In genomic region chr13:109789262-109789661, GRCh38 we compare ENCODE assay signal across 12 cellular contexts. TPM values are rescaled to one million over a fixed set of nuclear protein-coding genes. Genes with fewer than 3 reads are reported as not detected.
DNase-seq lines count a peak whose midpoint lies in the region; TF ChIP-seq lines count a peak whose summit lies in the region.
"Had no signal": no experiment of that assay in that cellular context is flagged by ENCODE, and none has a peak within 500 bp of the region (broad histone marks: within the 10 kb centered on the region; RNA-seq: fewer than 3 reads in every experiment).

No MANE protein-coding gene starts in this region.

- H3K27ac ChIP-seq in stomach: peak overlapping the region in 3 of 5 donors; percentile 36 to 97 (median 40)
- H3K27ac ChIP-seq: lower lobe of right lung had no signal

- H3K9me3 Mint-ChIP-seq in dendritic cell treated with granulocyte-macrophage colony-stimulating factor and Interleukin-4, amounts not matched to agents 40 ng/mL and 50 ng/mL, for 4 days: no peaks in the 10 kb centered on the region
- H3K9me3 Mint-ChIP-seq in endothelial cell (ENCODE audit: unreplicated experiment): no peaks in the 10 kb centered on the region
- H3K9me3 Mint-ChIP-seq: activated CD4-positive, alpha-beta memory T cell treated with anti-CD3 and anti-CD28 coated beads, Interleukin-2, amount 10 ng/mL, durations not matched to agents 7 days and 5 days had no signal

- no peak for TF ChIP-seq EP300 in stomach (IDR thresholded peaks at IDR 0.05)

- no peak overlapping the region for H3K4me3 Mint-ChIP-seq in dendritic cell treated with granulocyte-macrophage colony-stimulating factor and Interleukin-4, amounts not matched to agents 40 ng/mL and 50 ng/mL, for 4 days
- H3K4me3 Mint-ChIP-seq in endothelial cell (ENCODE audit: unreplicated experiment): no peak overlapping the region

- no peak for TF ChIP-seq POLR2A in stomach (IDR thresholded peaks at IDR 0.05)

- peaks cover 3% of the 10 kb centered on the region for H3K27me3 Mint-ChIP-seq in dendritic cell treated with granulocyte-macrophage colony-stimulating factor and Interleukin-4, amounts not matched to agents 40 ng/mL and 50 ng/mL, for 4 days
- H3K27me3 Mint-ChIP-seq in endothelial cell (ENCODE audit: unreplicated experiment): no peaks in the 10 kb centered on the region

- DNase-seq in NCI-H524 (lab: John Stamatoyannopoulos, UW) (peak; percentile 11 to 45), NCI-H524 treated with DMSO at 0.1 percent for 48 hours (lab: John Stamatoyannopoulos, UW) (no peak), NCI-H2171 (lab: John Stamatoyannopoulos, UW) (peak; percentile 67), stomach (no peak), D341Med (ENCODE audit: low spot score) (no peak), endothelial cell (ENCODE audit: low spot score) (no peak), NCI-H2081 treated with DMSO at 0.1 percent for 48 hours (lab: John Stamatoyannopoulos, UW) (no peak)
- DNase-seq: activated CD4-positive, alpha-beta memory T cell treated with anti-CD3 and anti-CD28 coated beads, Interleukin-2, amount 10 ng/mL, durations not matched to agents 7 days and 5 days; effector CD4-positive, alpha-beta T cell; lower lobe of right lung; NK-92 treated with Interleukin-12 subunit alpha and Interleukin-12 subunit beta, amount 100 ng/mL, for 24 hours had no signal

- H3K36me3 Mint-ChIP-seq in dendritic cell treated with granulocyte-macrophage colony-stimulating factor and Interleukin-4, amounts not matched to agents 40 ng/mL and 50 ng/mL, for 4 days (ENCODE audit: low read depth): peaks cover 7% of the 10 kb centered on the region
- no peaks in the 10 kb centered on the region for H3K36me3 Mint-ChIP-seq in endothelial cell (ENCODE audit: low read depth, unreplicated experiment)

- no peaks in the 10 kb centered on the region for H3K9me3 ChIP-seq in stomach
- H3K9me3 ChIP-seq: lower lobe of right lung had no signal

- peaks cover 31% of the 10 kb centered on the region for H3K4me1 Mint-ChIP-seq in dendritic cell treated with granulocyte-macrophage colony-stimulating factor and Interleukin-4, amounts not matched to agents 40 ng/mL and 50 ng/mL, for 4 days (ENCODE audit: low read depth)
- H3K4me1 Mint-ChIP-seq in endothelial cell (ENCODE audit: unreplicated experiment): no peaks in the 10 kb centered on the region

- intact Hi-C loops in dendritic cell treated with granulocyte-macrophage colony-stimulating factor and Interleukin-4, amounts not matched to agents 40 ng/mL and 50 ng/mL, for 4 days (cut with micrococcal nuclease): loop anchor here (10.0 kb wide), 3 partner anchors 84 to 1574 kb away; partner anchors contain the start of genes ABHD13 and LIG4
- intact Hi-C loops in stomach (cut with DNase I; ENCODE audit: low total_unique reads): no loop called here

- H3K4me3 ChIP-seq in stomach: no peak overlapping the region
- H3K4me3 ChIP-seq: lower lobe of right lung had no signal

- peaks cover 9 to 30% (median 17%) of the 10 kb centered on the region in 4 donors for H3K4me1 ChIP-seq in stomach

- peaks cover 0 to 2% (median 1%) of the 10 kb centered on the region in 4 donors for H3K36me3 ChIP-seq in stomach

- WGBS in stomach, 5 donors: 15 to 28% (median 20%) methylated on average over 2 of the region's 2 CpGs

- H3K27ac Mint-ChIP-seq in dendritic cell treated with granulocyte-macrophage colony-stimulating factor and Interleukin-4, amounts not matched to agents 40 ng/mL and 50 ng/mL, for 4 days: peak overlapping the region; percentile 45
- H3K27ac Mint-ChIP-seq in endothelial cell (ENCODE audit: unreplicated experiment): no peak overlapping the region

- H3K27me3 ChIP-seq in stomach: peaks cover 0 to 12% (median 10%) of the 10 kb centered on the region in 3 donors

- TF ChIP-seq CTCF in stomach (IDR thresholded peaks at IDR 0.05): no peak
- no peak for TF ChIP-seq CTCF in endothelial cell (IDR thresholded peaks at IDR 0.05; ENCODE audit: unreplicated experiment)

RNA-seq across cellular contexts. Expression of gene IRS2, which starts 2.9 kb away (rescaled TPM):
- 10 to 100 TPM; 10.7 to 24.1 (median 18.7) TPM for total RNA-seq in stomach
- polyA plus RNA-seq in stomach: 1 to 10 TPM; 2.7 to 3.7 (median 3.5) TPM
- 16.4 TPM for total RNA-seq in endothelial cell (ENCODE audit: unreplicated experiment)

Comparison
In these comparisons a context has a peak if more than half of its experiments do, and no peak if none do; other contexts are left out.
1. DNase-seq: peak in NCI-H524 (2 of 2) and NCI-H2171 (single experiment); none in NCI-H524 treated with DMSO at 0.1 percent for 48 hours (single experiment), stomach (single experiment), D341Med (single experiment), endothelial cell (single experiment) and NCI-H2081 treated with DMSO at 0.1 percent for 48 hours (single experiment).